ENCODE assay signal across 8 cellular contexts in genomic region chr3:137032465-137033120, GRCh38.
A peak's percentile ranks its signal among the peaks of the same experiment; 100 is the strongest.
DNase-seq lines count a peak whose midpoint lies in the region; ATAC-seq, FAIRE-seq and TF ChIP-seq lines count a peak whose summit lies in the region.

No MANE protein-coding gene starts in this region.

- DNase-seq in Daoy (ENCODE audit: low read depth) (peak; percentile 81), GM23338 (ENCODE audit: low spot score) (peak; percentile 98), M059J (ENCODE audit: low read depth) (peak; percentile 79), SK-MEL-5 (ENCODE audit: low read depth, low spot score) (peak; percentile 90), Right ventricle myocardium inferior (ENCODE audit: missing footprints) (peak; percentile 87), pancreas (peak; percentile 68 to 98 (median 90)), thyroid gland (peak; percentile 89 to 91)

- H3K27me3 Mint-ChIP-seq in GM23338 (ENCODE audit: insufficient read depth, low read depth, poor library complexity), result peaks cover 21% of the 10 kb centered on the region
- peaks cover 16% of the 10 kb centered on the region for H3K27me3 Mint-ChIP-seq in activated naive CD4-positive, alpha-beta T cell treated with anti-CD3 and anti-CD28 coated beads, Interleukin-2, amount 50 U/mL, for 24 hours

- H3K27ac ChIP-seq in GM23338 (ENCODE audit: low read depth), result no peak overlapping the region
- no peak overlapping the region for H3K27ac ChIP-seq in pancreas
- no peak overlapping the region for H3K27ac ChIP-seq in thyroid gland

- H3K4me2 ChIP-seq in GM23338, result peak overlapping the region; percentile 71

- H3K9me2 ChIP-seq in GM23338 (ENCODE audit: insufficient read depth), result no peaks in the 10 kb centered on the region

- WGBS in pancreas, 2 donors, result 4% methylated on average over 31 of the region's 31 CpGs
- whole genome bisulfite sequencing in thyroid gland, 2 donors, result 4 to 5% methylated on average over 23 to 30 of the region's 31 CpGs

- peak overlapping the region; percentile 24; the same call in 1 of the 2 replicates for H2AFZ ChIP-seq in GM23338

- H3K9me3 ChIP-seq in pancreas (no peaks in the 10 kb centered on the region), thyroid gland (no peaks in the 10 kb centered on the region)

- no peaks in the 10 kb centered on the region for H3K9me3 Mint-ChIP-seq in GM23338
- no peaks in the 10 kb centered on the region for H3K9me3 Mint-ChIP-seq in activated naive CD4-positive, alpha-beta T cell treated with anti-CD3 and anti-CD28 coated beads, Interleukin-2, amount 50 U/mL, for 24 hours

- H3F3A ChIP-seq in GM23338 (replicated peaks; ENCODE audit: low read depth), result no peaks in the 10 kb centered on the region

- ATAC-seq in GM23338 (peak; percentile 88), Right ventricle myocardium inferior (peak; percentile 86), pancreas (peak; percentile 89 to 99 (median 98))

- H3K4me3 ChIP-seq in GM23338 (peak overlapping the region; percentile 49), pancreas (peak overlapping the region in 1 of 4 donors; percentile 39), thyroid gland (replicated peaks in 1 of 3) (peak overlapping the region in 1 of 3 donors; percentile 12)

- peak overlapping the region; percentile 70 for H3K4me3 Mint-ChIP-seq in GM23338
- peak overlapping the region; percentile 73 for H3K4me3 Mint-ChIP-seq in activated naive CD4-positive, alpha-beta T cell treated with anti-CD3 and anti-CD28 coated beads, Interleukin-2, amount 50 U/mL, for 24 hours

- peak; percentile 86 to 96 for TF ChIP-seq CTCF in GM23338 (conservative IDR thresholded peaks at IDR 0.05; ENCODE audit: low read depth in 2 of 2)
- peak; percentile 96 to 99 (median 98) for TF ChIP-seq CTCF in pancreas (IDR thresholded peaks at IDR 0.05)
- peak; percentile 86 to 100 (median 90) for TF ChIP-seq CTCF in thyroid gland (IDR thresholded peaks at IDR 0.05)

- H3K4me1 ChIP-seq in GM23338 (ENCODE audit: insufficient read depth) (peaks cover 10% of the 10 kb centered on the region), pancreas (no peaks in the 10 kb centered on the region), thyroid gland (peaks cover 0 to 6% of the 10 kb centered on the region in 2 donors)

- H3K79me2 ChIP-seq in GM23338 (replicated peaks; ENCODE audit: insufficient read depth), result no peaks in the 10 kb centered on the region

- H3K36me3 ChIP-seq in GM23338 (ENCODE audit: insufficient read depth), result no peaks in the 10 kb centered on the region
- H3K36me3 ChIP-seq in pancreas, result no peaks in the 10 kb centered on the region
- no peaks in the 10 kb centered on the region for H3K36me3 ChIP-seq in thyroid gland

- FAIRE-seq in pancreas (lab: Jason Lieb, UNC), result no peak

- H3K27me3 ChIP-seq in GM23338 (ENCODE audit: insufficient read depth) (peaks cover 20% of the 10 kb centered on the region), pancreas (no peaks in the 10 kb centered on the region), thyroid gland (no peaks in the 10 kb centered on the region)

- H4K20me1 ChIP-seq in GM23338 (replicated peaks; ENCODE audit: insufficient read depth), result no peaks in the 10 kb centered on the region

- intact Hi-C loops in Right ventricle myocardium inferior (cut with DNase I) (loop anchor here (5.0 kb wide), 1 partner anchor 915 kb away; no protein-coding TSS in a partner anchor), pancreas (cut with DNase I) (no loop called here), thyroid gland (cut with DNase I) (loop anchor here (10.0 kb wide), 1 partner anchor 912 kb away; no protein-coding TSS in a partner anchor)

- no peaks in the 10 kb centered on the region for H3K36me3 Mint-ChIP-seq in GM23338 (ENCODE audit: low read depth)
- no peaks in the 10 kb centered on the region for H3K36me3 Mint-ChIP-seq in activated naive CD4-positive, alpha-beta T cell treated with anti-CD3 and anti-CD28 coated beads, Interleukin-2, amount 50 U/mL, for 24 hours

- H3K27ac Mint-ChIP-seq in GM23338, result no peak overlapping the region
- H3K27ac Mint-ChIP-seq in activated naive CD4-positive, alpha-beta T cell treated with anti-CD3 and anti-CD28 coated beads, Interleukin-2, amount 50 U/mL, for 24 hours, result no peak overlapping the region

- in situ Hi-C loops in SK-MEL-5 (cut with HindIII; ENCODE audit: low pct_unique_long_range_greater_than_20kb, low sequenced_read_pairs), result no loop called here

- peaks cover 24% of the 10 kb centered on the region; the same call in 2 of the 3 replicates for H3K4me1 Mint-ChIP-seq in GM23338
- peaks cover 11% of the 10 kb centered on the region for H3K4me1 Mint-ChIP-seq in activated naive CD4-positive, alpha-beta T cell treated with anti-CD3 and anti-CD28 coated beads, Interleukin-2, amount 50 U/mL, for 24 hours

- TF ChIP-seq POLR2A in thyroid gland (IDR thresholded peaks at IDR 0.05), result no peak

TF ChIP-seq in GM23338, 12 proteins besides CTCF, POLR2A, EP300 and RAD21 (continues in another document):
- no peak for TF ChIP-seq EZH2phosphoT487 (IDR thresholded peaks at IDR 0.05; ENCODE audit: unreplicated experiment)
- TF ChIP-seq CREB1 (CRISPR knock-in tag; IDR thresholded peaks at IDR 0.05; ENCODE audit: low read depth), result no peak
- no peak for TF ChIP-seq ZNF114 (CRISPR knock-in tag; IDR thresholded peaks at IDR 0.05)
- no peak for TF ChIP-seq STAT1 (IDR thresholded peaks at IDR 0.05; ENCODE audit: unreplicated experiment)
- TF ChIP-seq, protein P1, sequence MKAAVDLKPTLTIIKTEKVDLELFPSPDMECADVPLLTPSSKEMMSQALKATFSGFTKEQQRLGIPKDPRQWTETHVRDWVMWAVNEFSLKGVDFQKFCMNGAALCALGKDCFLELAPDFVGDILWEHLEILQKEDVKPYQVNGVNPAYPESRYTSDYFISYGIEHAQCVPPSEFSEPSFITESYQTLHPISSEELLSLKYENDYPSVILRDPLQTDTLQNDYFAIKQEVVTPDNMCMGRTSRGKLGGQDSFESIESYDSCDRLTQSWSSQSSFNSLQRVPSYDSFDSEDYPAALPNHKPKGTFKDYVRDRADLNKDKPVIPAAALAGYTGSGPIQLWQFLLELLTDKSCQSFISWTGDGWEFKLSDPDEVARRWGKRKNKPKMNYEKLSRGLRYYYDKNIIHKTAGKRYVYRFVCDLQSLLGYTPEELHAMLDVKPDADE (IDR thresholded peaks at IDR 0.05), result no peak
- no peak for TF ChIP-seq ZNF331 (CRISPR knock-in tag; IDR thresholded peaks at IDR 0.05; ENCODE audit: low read depth)
- TF ChIP-seq ZNF462 (CRISPR knock-in tag; IDR thresholded peaks at IDR 0.05), result no peak
- TF ChIP-seq JUNB (IDR thresholded peaks at IDR 0.05; ENCODE audit: unreplicated experiment), result no peak
- TF ChIP-seq NANOG (IDR thresholded peaks at IDR 0.05; ENCODE audit: borderline replicate concordance), result no peak

Comparison
In these comparisons a context has a peak if more than half of its experiments do, and no peak if none do; other contexts are left out.
1. intact Hi-C loops: an anchor here in Right ventricle myocardium inferior (5.0 kb wide) and thyroid gland (10.0 kb wide); none called in pancreas.